8 cellular contexts compared by ENCODE assay signal in genomic region chr16:53434436-53435065, GRCh38. TPM values are rescaled to one million over a fixed set of nuclear protein-coding genes. Genes with fewer than 3 reads are reported as not detected.
DNase-seq lines count a peak whose midpoint lies in the region; ATAC-seq and TF ChIP-seq lines count a peak whose summit lies in the region.

A gene with protein sequence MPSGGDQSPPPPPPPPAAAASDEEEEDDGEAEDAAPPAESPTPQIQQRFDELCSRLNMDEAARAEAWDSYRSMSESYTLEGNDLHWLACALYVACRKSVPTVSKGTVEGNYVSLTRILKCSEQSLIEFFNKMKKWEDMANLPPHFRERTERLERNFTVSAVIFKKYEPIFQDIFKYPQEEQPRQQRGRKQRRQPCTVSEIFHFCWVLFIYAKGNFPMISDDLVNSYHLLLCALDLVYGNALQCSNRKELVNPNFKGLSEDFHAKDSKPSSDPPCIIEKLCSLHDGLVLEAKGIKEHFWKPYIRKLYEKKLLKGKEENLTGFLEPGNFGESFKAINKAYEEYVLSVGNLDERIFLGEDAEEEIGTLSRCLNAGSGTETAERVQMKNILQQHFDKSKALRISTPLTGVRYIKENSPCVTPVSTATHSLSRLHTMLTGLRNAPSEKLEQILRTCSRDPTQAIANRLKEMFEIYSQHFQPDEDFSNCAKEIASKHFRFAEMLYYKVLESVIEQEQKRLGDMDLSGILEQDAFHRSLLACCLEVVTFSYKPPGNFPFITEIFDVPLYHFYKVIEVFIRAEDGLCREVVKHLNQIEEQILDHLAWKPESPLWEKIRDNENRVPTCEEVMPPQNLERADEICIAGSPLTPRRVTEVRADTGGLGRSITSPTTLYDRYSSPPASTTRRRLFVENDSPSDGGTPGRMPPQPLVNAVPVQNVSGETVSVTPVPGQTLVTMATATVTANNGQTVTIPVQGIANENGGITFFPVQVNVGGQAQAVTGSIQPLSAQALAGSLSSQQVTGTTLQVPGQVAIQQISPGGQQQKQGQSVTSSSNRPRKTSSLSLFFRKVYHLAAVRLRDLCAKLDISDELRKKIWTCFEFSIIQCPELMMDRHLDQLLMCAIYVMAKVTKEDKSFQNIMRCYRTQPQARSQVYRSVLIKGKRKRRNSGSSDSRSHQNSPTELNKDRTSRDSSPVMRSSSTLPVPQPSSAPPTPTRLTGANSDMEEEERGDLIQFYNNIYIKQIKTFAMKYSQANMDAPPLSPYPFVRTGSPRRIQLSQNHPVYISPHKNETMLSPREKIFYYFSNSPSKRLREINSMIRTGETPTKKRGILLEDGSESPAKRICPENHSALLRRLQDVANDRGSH (plus strand): TSS chr16:53434471. CDS start chr16:53434557, 86 bp downstream.

- H3K36me3 ChIP-seq in kidney epithelial cell (ENCODE audit: control insufficient read depth, insufficient read depth, low read length): no peaks in the 10 kb centered on the region

- peak; percentile 63 for ATAC-seq in HG02623 (IDR thresholded peaks at IDR 0.05; ENCODE audit: unreplicated experiment)

- peak within 1 kb of the TSS; percentile 97 for H3K27ac ChIP-seq in caudate nucleus (ENCODE audit: low read depth, low read length)

- peak within 1 kb of the TSS; percentile 99 for H3K4me3 ChIP-seq in kidney epithelial cell (ENCODE audit: low read depth, low read length)

- peak; percentile 12 for DNase-seq in NCI-H2029 (lab: John Stamatoyannopoulos, UW)
- DNase-seq in NCI-H2029 treated with DMSO at 0.1 percent for 48 hours (lab: John Stamatoyannopoulos, UW): no peak
- DNase-seq in NCI-H1105 (lab: John Stamatoyannopoulos, UW): peak; percentile 51
- peak; percentile 45 to 75 (median 68) for DNase-seq in activated CD4-positive, CD25-positive, alpha-beta regulatory T cell (lab: John Stamatoyannopoulos, UW)
- DNase-seq in caudate nucleus (lab: John Stamatoyannopoulos, UW): peak in 48 of 61 donors; percentile 5 to 90 (median 66)
- no peak for DNase-seq in kidney epithelial cell (ENCODE audit: low read depth)
- DNase-seq in stimulated activated CD4-positive, alpha-beta T cell treated with anti-CD3 and anti-CD28 coated beads, Interleukin-1b, Interleukin-23, amount 100 ng/mL, for 24 hours (ENCODE audit: low read depth in 4 of 4, low spot score in 1 of 4): peak; percentile 33 to 74 (median 68)

- H3K27me3 ChIP-seq in kidney epithelial cell (ENCODE audit: control insufficient read depth, insufficient read depth, low read length): no peaks in the 10 kb centered on the region

- no peak for TF ChIP-seq CTCF in kidney epithelial cell (IDR thresholded peaks at IDR 0.05; ENCODE audit: insufficient read depth, low read length, poor library complexity, severe bottlenecking)

RNA-seq across cellular contexts. Expression of the gene that starts here (rescaled TPM):
- 30.9 and 35.9 TPM in 2 replicates for total RNA-seq in kidney epithelial cell

Comparison
In these comparisons a context has a peak if more than half of its experiments do, and no peak if none do; other contexts are left out.
1. DNase-seq: peak in NCI-H2029 (single experiment), NCI-H1105 (single experiment), activated CD4-positive, CD25-positive, alpha-beta regulatory T cell (4 of 4), caudate nucleus (48 of 61) and stimulated activated CD4-positive, alpha-beta T cell treated with anti-CD3 and anti-CD28 coated beads, Interleukin-1b, Interleukin-23, amount 100 ng/mL, for 24 hours (4 of 4); none in NCI-H2029 treated with DMSO at 0.1 percent for 48 hours (single experiment) and kidney epithelial cell (single experiment).